In genomic region chr6:6610031-6610591, GRCh38 we compare ENCODE assay signal across 8 cellular contexts. TPM values are rescaled to one million over a fixed set of nuclear protein-coding genes. Genes with fewer than 3 reads are reported as not detected.
DNase-seq lines count a peak whose midpoint lies in the region; ATAC-seq and TF ChIP-seq lines count a peak whose summit lies in the region.

No MANE protein-coding gene starts in this region.

- H3K27me3 Mint-ChIP-seq in CD4-positive, alpha-beta memory T cell, result no peaks in the 10 kb centered on the region

- peaks cover 0 to 5% (median 0%) of the 10 kb centered on the region in 8 donors for H3K9me3 Mint-ChIP-seq in CD4-positive, alpha-beta memory T cell

- intact Hi-C loops in CD4-positive, alpha-beta memory T cell (cut with micrococcal nuclease), result loop anchor here (1.0 to 10.0 kb wide), 3 partner anchors 67 to 1835 kb away; partner anchors contain the start of genes CDYL and RREB1
- intact Hi-C loops in sigmoid colon (cut with DNase I), result no loop called here
- intact Hi-C loops in left ventricle myocardium superior (cut with micrococcal nuclease), result no loop called here

- H3K27ac ChIP-seq in CD4-positive, alpha-beta memory T cell (ENCODE audit: low read depth, low read length), result peak overlapping the region; percentile 15
- no peak overlapping the region for H3K27ac ChIP-seq in sigmoid colon

- H3K27me3 ChIP-seq in CD4-positive, alpha-beta memory T cell (ENCODE audit: insufficient read depth, low read length), result no peaks in the 10 kb centered on the region
- no peaks in the 10 kb centered on the region for H3K27me3 ChIP-seq in sigmoid colon

- H3K36me3 Mint-ChIP-seq in CD4-positive, alpha-beta memory T cell, result no peaks in the 10 kb centered on the region

- no peaks in the 10 kb centered on the region for H3K9me3 ChIP-seq in CD4-positive, alpha-beta memory T cell (ENCODE audit: control insufficient read depth in 1 of 2, low read length in 2 of 2)
- H3K9me3 ChIP-seq in sigmoid colon, result no peaks in the 10 kb centered on the region

- H3K4me3 Mint-ChIP-seq in CD4-positive, alpha-beta memory T cell, result peak overlapping the region in 7 of 8 donors; percentile 53 to 73 (median 61)

- no peak for TF ChIP-seq EP300 in sigmoid colon (IDR thresholded peaks at IDR 0.05)

- DNase-seq in CD4-positive, alpha-beta memory T cell, result peak; percentile 61 to 72 (median 64)
- DNase-seq in activated T-cell treated with anti-CD3 and anti-CD28 coated beads, Interleukin-2, amount 50 U/mL, for 1 hour, result peak; percentile 50
- DNase-seq in hippocampal formation (lab: John Stamatoyannopoulos, UW) (no peak), sigmoid colon (no peak), left ventricle myocardium superior (no peak), D341Med (ENCODE audit: low spot score) (no peak)

- peaks cover 67% of the 10 kb centered on the region for H3K4me1 ChIP-seq in CD4-positive, alpha-beta memory T cell (ENCODE audit: insufficient read depth, low read length)
- peaks cover 0 to 5% (median 0%) of the 10 kb centered on the region in 4 donors for H3K4me1 ChIP-seq in sigmoid colon

- TF ChIP-seq CTCF in sigmoid colon (IDR thresholded peaks at IDR 0.05), result no peak

- CTCF ChIA-PET in CD4-positive, alpha-beta memory T cell (lab: Charles Lee; ENCODE audit: partially characterized antibody), result interaction anchor here (0.7 to 5.9 kb wide), 4 partner anchors 17 to 65 kb away, joined by 3 to 37 read pairs (median 3); no protein-coding TSS in a partner anchor

- ATAC-seq in GM19395 (IDR thresholded peaks at IDR 0.05; ENCODE audit: unreplicated experiment), result peak; percentile 95
- peak; percentile 94 for ATAC-seq in HG03342 (IDR thresholded peaks at IDR 0.05; ENCODE audit: unreplicated experiment)
- ATAC-seq in left ventricle myocardium superior, result no peak

- peaks cover 42 to 74% (median 57%) of the 10 kb centered on the region in 4 donors for H3K4me1 Mint-ChIP-seq in CD4-positive, alpha-beta memory T cell

- H3K27ac Mint-ChIP-seq in CD4-positive, alpha-beta memory T cell, result peak overlapping the region; percentile 81 to 98 (median 95)

- POLR2A ChIA-PET in CD4-positive, alpha-beta memory T cell (lab: Charles Lee; ENCODE audit: partially characterized antibody), result interaction anchor here (0.9 to 2.7 kb wide), 8 partner anchors 9 to 67 kb away, joined by 3 to 15 read pairs (median 6); partner anchors contain the start of gene LY86

- no peak for TF ChIP-seq POLR2A in sigmoid colon (IDR thresholded peaks at IDR 0.05)

- H3K4me3 ChIP-seq in CD4-positive, alpha-beta memory T cell (ENCODE audit: low read length in 2 of 2), result no peak overlapping the region
- H3K4me3 ChIP-seq in sigmoid colon, result no peak overlapping the region

- 63 to 87% methylated on average over 10 of the region's 10 CpGs for WGBS in sigmoid colon, 2 donors

- H3K36me3 ChIP-seq in CD4-positive, alpha-beta memory T cell (ENCODE audit: insufficient read depth, low read length), result no peaks in the 10 kb centered on the region
- H3K36me3 ChIP-seq in sigmoid colon, result no peaks in the 10 kb centered on the region

RNA-seq across cellular contexts. Expression of gene LY86, which starts 21.6 kb away (rescaled TPM):
- total RNA-seq in CD4-positive, alpha-beta memory T cell, result 1 to 10 TPM; 1.0 to 1.5 TPM
- 1 to 10 TPM; 1.5 to 4.6 TPM for polyA plus RNA-seq in CD4-positive, alpha-beta memory T cell
- total RNA-seq in sigmoid colon (1 to 10 TPM; 1.1 to 5.9 (median 3.3) TPM), left ventricle myocardium superior (1.1 TPM)
- 10 to 100 TPM in 1 of 3 donors, 1 to 10 TPM in 2; 6.6 to 15.7 (median 9.7) TPM for polyA plus RNA-seq in sigmoid colon

Comparison
In these comparisons a context has a peak if more than half of its experiments do, and no peak if none do; other contexts are left out.
1. DNase-seq: peak in CD4-positive, alpha-beta memory T cell (5 of 5) and activated T-cell treated with anti-CD3 and anti-CD28 coated beads, Interleukin-2, amount 50 U/mL, for 1 hour (single experiment); none in hippocampal formation (0 of 2), sigmoid colon (single experiment), left ventricle myocardium superior (single experiment) and D341Med (single experiment).